23 cellular contexts compared by ENCODE assay signal in the genomic region with DNA sequence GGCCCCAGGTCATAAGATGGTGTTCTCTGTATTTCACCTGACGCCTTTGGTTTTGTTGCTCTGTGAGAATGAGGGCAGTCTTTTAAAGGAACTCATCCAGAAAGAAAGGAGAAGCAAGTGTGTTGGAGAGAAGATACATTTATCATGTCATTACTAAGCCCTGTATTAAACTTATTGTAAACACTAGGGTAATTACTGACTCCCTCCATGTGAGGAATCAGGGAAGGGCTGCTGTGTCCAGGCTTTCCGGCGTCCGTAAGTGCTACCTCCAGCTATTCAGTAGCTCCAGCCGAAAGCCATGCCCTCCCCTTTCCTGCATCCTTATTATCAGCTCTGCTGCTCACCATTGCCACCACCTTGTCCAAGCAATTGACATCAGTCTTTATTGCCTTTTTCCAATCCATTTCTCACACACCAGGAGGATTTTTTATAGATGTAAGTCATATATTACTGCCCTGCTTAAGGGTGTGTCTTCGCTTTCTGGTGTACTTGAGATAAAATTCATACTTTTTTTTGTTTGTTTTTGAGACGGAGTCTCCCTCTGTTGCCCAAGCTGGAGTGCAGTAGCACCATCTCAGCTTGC.
DNase-seq lines count a peak whose midpoint lies in the region; ATAC-seq and TF ChIP-seq lines count a peak whose summit lies in the region.
"Had no signal": no experiment of that assay in that cellular context is flagged by ENCODE, and none has a peak within 500 bp of the region (broad histone marks: within the 10 kb centered on the region; RNA-seq: fewer than 3 reads in every experiment).

No MANE protein-coding gene starts in this region.

- H3K9me3 Mint-ChIP-seq in activated CD4-positive, alpha-beta T cell treated with anti-CD3 and anti-CD28 coated beads, Interleukin-2, amount 10 ng/mL, durations not matched to agents 24 days and 14 days, result no peaks in the 10 kb centered on the region
- H3K9me3 Mint-ChIP-seq in immature natural killer cell (no peaks in the 10 kb centered on the region), type B pancreatic cell (no peaks in the 10 kb centered on the region)
- H3K9me3 Mint-ChIP-seq: activated CD4-positive, alpha-beta memory T cell treated with anti-CD3 and anti-CD28 coated beads, Interleukin-2, amount 10 ng/mL, durations not matched to agents 7 days and 5 days; activated naive CD4-positive, alpha-beta T cell treated with anti-CD3 and anti-CD28 coated beads, Interleukin-2, amount 10 ng/mL, durations not matched to agents 7 days and 5 days; CD4-positive, CD25-positive, alpha-beta regulatory T cell had no signal

- peak overlapping the region; percentile 3 for H3K27ac Mint-ChIP-seq in activated CD4-positive, alpha-beta T cell treated with anti-CD3 and anti-CD28 coated beads, Interleukin-2, amount 10 ng/mL, durations not matched to agents 24 days and 14 days
- peak overlapping the region in 4 of 6 donors; percentile 27 to 87 (median 68) for H3K27ac Mint-ChIP-seq in immature natural killer cell
- peak overlapping the region; percentile 40 for H3K27ac Mint-ChIP-seq in type B pancreatic cell
- H3K27ac Mint-ChIP-seq: activated CD4-positive, alpha-beta memory T cell treated with anti-CD3 and anti-CD28 coated beads, Interleukin-2, amount 10 ng/mL, durations not matched to agents 7 days and 5 days; activated naive CD4-positive, alpha-beta T cell treated with anti-CD3 and anti-CD28 coated beads, Interleukin-2, amount 10 ng/mL, durations not matched to agents 7 days and 5 days had no signal

- no peaks in the 10 kb centered on the region for H3K27me3 ChIP-seq in testis
- H3K27me3 ChIP-seq in gastrocnemius medialis, result no peaks in the 10 kb centered on the region
- H3K27me3 ChIP-seq: breast epithelium had no signal

- no peak for DNase-seq in activated CD4-positive, alpha-beta T cell treated with anti-CD3 and anti-CD28 coated beads, Interleukin-2, amount 10 ng/mL, durations not matched to agents 24 days and 14 days
- DNase-seq in activated CD4-positive, alpha-beta T cell treated with anti-CD3 and anti-CD28 coated beads, Interleukin-2, amount 50 U/mL, for 1 hour, result no peak
- DNase-seq in immature natural killer cell (no peak), type B pancreatic cell (ENCODE audit: extremely low spot score, unreplicated experiment) (no peak), testis (no peak), gastrocnemius medialis (no peak)
- DNase-seq: activated CD4-positive, alpha-beta memory T cell treated with anti-CD3 and anti-CD28 coated beads, Interleukin-2, amount 10 ng/mL, durations not matched to agents 7 days and 5 days; activated CD8-positive, alpha-beta memory T cell treated with anti-CD3 and anti-CD28 coated beads, Interleukin-2, amount 50 U/mL, for 4 hours; activated naive CD4-positive, alpha-beta T cell treated with anti-CD3 and anti-CD28 coated beads, Interleukin-2, amount 10 ng/mL, durations not matched to agents 7 days and 5 days; anterior cingulate cortex; CD4-positive, CD25-positive, alpha-beta regulatory T cell; H7; hippocampal formation; Karpas-422; mammary epithelial cell; SK-N-SH; stimulated activated naive CD4-positive, alpha-beta T cell had no signal

- H3K4me1 ChIP-seq in testis (no peaks in the 10 kb centered on the region), gastrocnemius medialis (peaks cover 34 to 43% of the 10 kb centered on the region in 2 donors)
- H3K4me1 ChIP-seq: breast epithelium had no signal

- H3K36me3 Mint-ChIP-seq in activated CD4-positive, alpha-beta T cell treated with anti-CD3 and anti-CD28 coated beads, Interleukin-2, amount 10 ng/mL, durations not matched to agents 24 days and 14 days (ENCODE audit: low read depth), result peaks cover 7% of the 10 kb centered on the region
- peaks cover 4 to 12% (median 9%) of the 10 kb centered on the region in 3 donors for H3K36me3 Mint-ChIP-seq in immature natural killer cell
- peaks cover 20% of the 10 kb centered on the region for H3K36me3 Mint-ChIP-seq in type B pancreatic cell

- H3K27ac ChIP-seq in VCaP (peak overlapping the region; percentile 64; the same call in 1 of the 2 replicates), testis (no peak overlapping the region), gastrocnemius medialis (no peak overlapping the region)
- H3K27ac ChIP-seq: breast epithelium, parathyroid adenoma, skin epidermis had no signal

- H3K4me1 Mint-ChIP-seq in activated CD4-positive, alpha-beta T cell treated with anti-CD3 and anti-CD28 coated beads, Interleukin-2, amount 10 ng/mL, durations not matched to agents 24 days and 14 days, result peaks cover 33% of the 10 kb centered on the region
- peaks cover 57 to 74% of the 10 kb centered on the region in 2 donors for H3K4me1 Mint-ChIP-seq in immature natural killer cell
- H3K4me1 Mint-ChIP-seq in type B pancreatic cell (ENCODE audit: unreplicated experiment), result peaks cover 50% of the 10 kb centered on the region

- TF ChIP-seq POLR2A in testis (IDR thresholded peaks at IDR 0.05) (no peak), gastrocnemius medialis (IDR thresholded peaks at IDR 0.05) (no peak)

- TF ChIP-seq CTCF in VCaP (conservative IDR thresholded peaks at IDR 0.05), result no peak
- no peak for TF ChIP-seq CTCF in type B pancreatic cell (conservative IDR thresholded peaks at IDR 0.05)
- no peak for TF ChIP-seq CTCF in testis (IDR thresholded peaks at IDR 0.05)
- no peak for TF ChIP-seq CTCF in gastrocnemius medialis (IDR thresholded peaks at IDR 0.05 in 4 of 5, conservative IDR thresholded peaks at IDR 0.05 in 1 of 5)

- 79% methylated on average over 7 of the region's 7 CpGs for WGBS in testis, 2 donors

- H3K4me3 Mint-ChIP-seq in activated CD4-positive, alpha-beta T cell treated with anti-CD3 and anti-CD28 coated beads, Interleukin-2, amount 10 ng/mL, durations not matched to agents 24 days and 14 days, result no peak overlapping the region
- peak overlapping the region in 2 of 5 donors; percentile 28 to 30 for H3K4me3 Mint-ChIP-seq in immature natural killer cell
- H3K4me3 Mint-ChIP-seq in type B pancreatic cell, result no peak overlapping the region
- H3K4me3 Mint-ChIP-seq: activated CD4-positive, alpha-beta memory T cell treated with anti-CD3 and anti-CD28 coated beads, Interleukin-2, amount 10 ng/mL, durations not matched to agents 7 days and 5 days; activated naive CD4-positive, alpha-beta T cell treated with anti-CD3 and anti-CD28 coated beads, Interleukin-2, amount 10 ng/mL, durations not matched to agents 7 days and 5 days had no signal

- in situ Hi-C loops in gastrocnemius medialis (cut with MboI; ENCODE audit: low sequenced_read_pairs in 4 of 4), result no loop called here

- H3K27me3 Mint-ChIP-seq in activated CD4-positive, alpha-beta T cell treated with anti-CD3 and anti-CD28 coated beads, Interleukin-2, amount 10 ng/mL, durations not matched to agents 24 days and 14 days, result no peaks in the 10 kb centered on the region
- H3K27me3 Mint-ChIP-seq in immature natural killer cell (ENCODE audit: low read depth in 3 of 3) (peaks cover 0 to 8% (median 3%) of the 10 kb centered on the region in 3 donors), type B pancreatic cell (no peaks in the 10 kb centered on the region)
- H3K27me3 Mint-ChIP-seq: activated CD4-positive, alpha-beta memory T cell treated with anti-CD3 and anti-CD28 coated beads, Interleukin-2, amount 10 ng/mL, durations not matched to agents 7 days and 5 days; activated naive CD4-positive, alpha-beta T cell treated with anti-CD3 and anti-CD28 coated beads, Interleukin-2, amount 10 ng/mL, durations not matched to agents 7 days and 5 days; CD4-positive, CD25-positive, alpha-beta regulatory T cell had no signal

- ATAC-seq in HG03159 (IDR thresholded peaks at IDR 0.05; ENCODE audit: unreplicated experiment), result no peak
- no peak for ATAC-seq in gastrocnemius medialis
- ATAC-seq: HepG2 had no signal

- no peaks in the 10 kb centered on the region for H3K36me3 ChIP-seq in testis (ENCODE audit: low read depth, missing control alignments)
- H3K36me3 ChIP-seq in gastrocnemius medialis, result no peaks in the 10 kb centered on the region
- H3K36me3 ChIP-seq: breast epithelium had no signal

- H3K9me3 ChIP-seq in testis (no peaks in the 10 kb centered on the region), gastrocnemius medialis (no peaks in the 10 kb centered on the region)
- H3K9me3 ChIP-seq: breast epithelium, SK-N-SH had no signal

- intact Hi-C loops in activated CD4-positive, alpha-beta T cell treated with anti-CD3 and anti-CD28 coated beads, Interleukin-2, amount 10 ng/mL, durations not matched to agents 24 days and 14 days (cut with micrococcal nuclease), result no loop called here
- intact Hi-C loops in testis (cut with DNase I; ENCODE audit: low total_unique reads), result no loop called here
- intact Hi-C loops in gastrocnemius medialis (cut with DNase I; ENCODE audit: low total_unique reads), result no loop called here

- H3K4me3 ChIP-seq in testis (no peak overlapping the region), gastrocnemius medialis (no peak overlapping the region)
- H3K4me3 ChIP-seq: breast epithelium, skin epidermis had no signal

Comparison
In these comparisons a context has a peak if more than half of its experiments do, and no peak if none do; other contexts are left out.
1. H3K27ac Mint-ChIP-seq: peak in every context shown above with its lines; median percentile 68 in immature natural killer cell; 40 in type B pancreatic cell; 3 in activated CD4-positive, alpha-beta T cell treated with anti-CD3 and anti-CD28 coated beads, Interleukin-2, amount 10 ng/mL, durations not matched to agents 24 days and 14 days.